ENCODE assay signal across 1 cellular context in genomic region chr1:109327285-109327684, GRCh38.
TF ChIP-seq lines count a peak whose summit lies in the region.

No MANE protein-coding gene starts in this region.

TF ChIP-seq in H1, 55 proteins besides CTCF, POLR2A, EP300 and RAD21 (continued from another document):
- TF ChIP-seq CHD7 (IDR thresholded peaks at IDR 0.05; ENCODE audit: insufficient replicate concordance, low read length) (no peak), SIRT6 (IDR thresholded peaks at IDR 0.05; ENCODE audit: low read length) (no peak), EGR1 (IDR thresholded peaks at IDR 0.05; ENCODE audit: borderline replicate concordance, low read depth, low read length) (no peak), E2F6 (IDR thresholded peaks at IDR 0.05) (no peak), NRF1 (IDR thresholded peaks at IDR 0.05; ENCODE audit: low read depth, low read length) (no peak), CHD1 (IDR thresholded peaks at IDR 0.05; ENCODE audit: low read depth, low read length) (no peak), TAF1 (IDR thresholded peaks at IDR 0.05; ENCODE audit: low read depth, low read length) (no peak), CBX8 (IDR thresholded peaks at IDR 0.05; ENCODE audit: borderline replicate concordance, low read depth, low read length) (no peak)
